ENCODE assay signal across 20 cellular contexts in the genomic region with DNA sequence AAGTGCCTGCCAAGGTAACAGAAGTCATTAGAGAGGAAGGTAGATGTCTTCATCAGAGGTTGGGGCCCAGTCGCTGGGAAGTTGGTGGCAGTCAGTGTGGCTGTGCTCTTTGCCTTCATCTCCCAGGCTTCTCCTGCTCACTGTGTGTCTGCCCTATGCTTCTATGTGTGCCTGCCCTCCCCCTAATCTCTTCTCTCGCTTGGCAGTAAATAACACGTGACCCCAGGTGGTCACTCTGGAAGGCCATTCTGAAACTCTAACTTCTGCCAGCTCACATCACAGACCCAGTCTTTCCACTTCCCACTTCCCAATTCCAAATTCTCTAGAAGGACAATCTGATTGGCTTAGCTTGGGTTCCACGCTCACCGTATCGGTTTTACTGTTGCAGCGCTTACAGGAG. TPM values are rescaled to one million over a fixed set of nuclear protein-coding genes. Genes with fewer than 3 reads are reported as not detected.
DNase-seq lines count a peak whose midpoint lies in the region; ATAC-seq and TF ChIP-seq lines count a peak whose summit lies in the region.
"Had no signal": no experiment of that assay in that cellular context is flagged by ENCODE, and none has a peak within 500 bp of the region (broad histone marks: within the 10 kb centered on the region; RNA-seq: fewer than 3 reads in every experiment).

No MANE protein-coding gene starts in this region.

- BruUV-seq in A673 (replicated peaks; lab: Mats Ljungman, UMichigan), result no TSS peak

- H3K36me3 Mint-ChIP-seq in neural progenitor cell, result peaks cover 18% of the 10 kb centered on the region
- peaks cover 3% of the 10 kb centered on the region for H3K36me3 Mint-ChIP-seq in chondrocyte (ENCODE audit: low read depth)

- ATAC-seq in right cardiac atrium, result no peak
- ATAC-seq: GM12878, HepG2 had no signal

- DNase-seq in cardiac muscle cell (ENCODE audit: low read depth in 1 of 2, low spot score in 1 of 2) (no peak), right cardiac atrium (no peak), islet precursor cell (peak; percentile 38), neural progenitor cell (ENCODE audit: low spot score) (no peak), A673 (ENCODE audit: low spot score) (no peak), chondrocyte (ENCODE audit: low spot score) (no peak), cerebellar cortex (ENCODE audit: low spot score) (no peak)
- DNase-seq: 8988T; CD8-positive, alpha-beta memory T cell; COR-L47; DMS 273 treated with DMSO at 0.1 percent for 48 hours; DMS53; DND-41; EL; GM23248 had no signal

- H3K27me3 ChIP-seq in cardiac muscle cell, result no peaks in the 10 kb centered on the region
- no peaks in the 10 kb centered on the region for H3K27me3 ChIP-seq in right cardiac atrium (ENCODE audit: control insufficient read depth, insufficient read depth)
- H3K27me3 ChIP-seq in neural progenitor cell, result no peaks in the 10 kb centered on the region
- no peaks in the 10 kb centered on the region for H3K27me3 ChIP-seq in A673 (replicated peaks; ENCODE audit: insufficient read depth, low read depth, low read length, poor library complexity)
- H3K27me3 ChIP-seq: BLaER1 treated with 17β-estradiol and CSF1 and Interleukin-3, amounts not matched to agents 10 nM and 100 nM had no signal

- peaks cover 4% of the 10 kb centered on the region for H3K27me3 Mint-ChIP-seq in neural progenitor cell (ENCODE audit: insufficient read depth, low read depth)
- no peaks in the 10 kb centered on the region for H3K27me3 Mint-ChIP-seq in chondrocyte (ENCODE audit: low read depth)
- H3K27me3 Mint-ChIP-seq: B cell; CD8-positive, alpha-beta memory T cell had no signal

- no peaks in the 10 kb centered on the region for H3K9me3 Mint-ChIP-seq in neural progenitor cell
- H3K9me3 Mint-ChIP-seq in chondrocyte (ENCODE audit: low read depth), result no peaks in the 10 kb centered on the region
- H3K9me3 Mint-ChIP-seq: CD8-positive, alpha-beta memory T cell had no signal

- peak overlapping the region; percentile 50 for H3K27ac ChIP-seq in cardiac muscle cell
- no peak overlapping the region for H3K27ac ChIP-seq in right cardiac atrium (ENCODE audit: low read length)
- no peak overlapping the region for H3K27ac ChIP-seq in neural progenitor cell
- no peak overlapping the region for H3K27ac ChIP-seq in A673 (ENCODE audit: low read depth, low read length, poor library complexity, severe bottlenecking)
- H3K27ac ChIP-seq: BLaER1 treated with 17β-estradiol and CSF1 and Interleukin-3, amounts not matched to agents 10 nM and 100 nM; GM23248 had no signal

- 80% methylated on average over 7 of the region's 7 CpGs for WGBS in right cardiac atrium

- H3K4me1 ChIP-seq in cardiac muscle cell (ENCODE audit: low read depth) (peaks cover 35% of the 10 kb centered on the region), right cardiac atrium (ENCODE audit: control insufficient read depth, insufficient read depth, low read length) (peaks cover 14% of the 10 kb centered on the region), neural progenitor cell (peaks cover 10% of the 10 kb centered on the region), A673 (ENCODE audit: insufficient read depth, low read length, poor library complexity, severe bottlenecking) (peaks cover 13% of the 10 kb centered on the region)
- H3K4me1 ChIP-seq: HAP-1 had no signal

- peak overlapping the region; percentile 12 for H3K4me2 ChIP-seq in neural progenitor cell
- H3K4me2 ChIP-seq: BLaER1 treated with 17β-estradiol and CSF1 and Interleukin-3, amounts not matched to agents 10 nM and 100 nM had no signal

- H3F3A ChIP-seq in neural progenitor cell (ENCODE audit: low read depth), result peaks cover 11% of the 10 kb centered on the region

- H4K20me1 ChIP-seq in neural progenitor cell (ENCODE audit: low read depth), result peaks cover 100% of the 10 kb centered on the region

- no peak overlapping the region for H3K9ac ChIP-seq in neural progenitor cell
- H3K9ac ChIP-seq: GM23248 had no signal

- TF ChIP-seq CTCF in cardiac muscle cell (IDR thresholded peaks at IDR 0.05; ENCODE audit: low read depth, low read length) (no peak), neural progenitor cell (IDR thresholded peaks at IDR 0.05) (no peak), A673 (conservative IDR thresholded peaks at IDR 0.05; ENCODE audit: low read depth, low read length) (no peak), chondrocyte (IDR thresholded peaks at IDR 0.05) (no peak)

- H3K4me1 Mint-ChIP-seq in neural progenitor cell (peaks cover 33% of the 10 kb centered on the region), chondrocyte (ENCODE audit: low read depth) (peaks cover 29% of the 10 kb centered on the region)

- H2AFZ ChIP-seq in neural progenitor cell (replicated peaks), result no peak overlapping the region
- H2AFZ ChIP-seq: GM23248 had no signal

- H3K27ac Mint-ChIP-seq in neural progenitor cell, result no peak overlapping the region
- no peak overlapping the region for H3K27ac Mint-ChIP-seq in chondrocyte (ENCODE audit: unreplicated experiment)
- H3K27ac Mint-ChIP-seq: B cell had no signal

- H3K4me3 Mint-ChIP-seq in neural progenitor cell (no peak overlapping the region), chondrocyte (ENCODE audit: unreplicated experiment) (no peak overlapping the region)
- H3K4me3 Mint-ChIP-seq: B cell; CD8-positive, alpha-beta memory T cell had no signal

- no peak overlapping the region for H3K4me3 ChIP-seq in cardiac muscle cell
- H3K4me3 ChIP-seq in right cardiac atrium (ENCODE audit: low read length), result no peak overlapping the region
- no peak overlapping the region for H3K4me3 ChIP-seq in neural progenitor cell
- no peak overlapping the region for H3K4me3 ChIP-seq in A673 (ENCODE audit: low read depth, low read length, poor library complexity, severe bottlenecking)
- H3K4me3 ChIP-seq: BLaER1 treated with 17β-estradiol and CSF1 and Interleukin-3, amounts not matched to agents 10 nM and 100 nM; GM12878; GM23248; HAP-1 had no signal

- intact Hi-C loops in right cardiac atrium (cut with DNase I) (loop anchor here (5.0 to 10.0 kb wide), 2 partner anchors 75 to 77 kb away; no protein-coding TSS in a partner anchor), A673 (cut with micrococcal nuclease; ENCODE audit: unreplicated experiment) (no loop called here)

- peaks cover 95% of the 10 kb centered on the region for H3K79me2 ChIP-seq in neural progenitor cell (ENCODE audit: low read depth)

- POLR2A ChIA-PET in A673 (lab: Charles Lee; ENCODE audit: low non-redundant PET), result no interaction called here

- H3K9me3 ChIP-seq in cardiac muscle cell (ENCODE audit: low read depth) (no peaks in the 10 kb centered on the region), right cardiac atrium (ENCODE audit: control insufficient read depth, low read length) (no peaks in the 10 kb centered on the region), neural progenitor cell (ENCODE audit: low read depth) (no peaks in the 10 kb centered on the region), A673 (ENCODE audit: low read depth, low read length, poor library complexity, severe bottlenecking) (no peaks in the 10 kb centered on the region)
- H3K9me3 ChIP-seq: BLaER1 treated with 17β-estradiol and CSF1 and Interleukin-3, amounts not matched to agents 10 nM and 100 nM; HAP-1 had no signal

- CTCF ChIA-PET in A673 (lab: Charles Lee), result no interaction called here

- H3K36me3 ChIP-seq in cardiac muscle cell, result peaks cover 9% of the 10 kb centered on the region
- no peaks in the 10 kb centered on the region for H3K36me3 ChIP-seq in neural progenitor cell
- H3K36me3 ChIP-seq in A673 (ENCODE audit: insufficient read depth, low read length, poor library complexity, severe bottlenecking), result peaks cover 11% of the 10 kb centered on the region

RNA-seq across cellular contexts. Expression of a gene that starts 9.3 kb away (rescaled TPM):
- 78.9 and 115 TPM in 2 replicates for total RNA-seq in cardiac muscle cell
- polyA plus RNA-seq in cardiac muscle cell, result 40.5 and 43.4 TPM in 2 replicates
- 10 to 100 TPM; 73.6 to 80.6 (median 77.0) TPM for total RNA-seq in right cardiac atrium
- polyA plus RNA-seq in right cardiac atrium, result 50.2 TPM
- 133 and 172 TPM in 2 replicates for total RNA-seq in neural progenitor cell (ENCODE audit: low replicate concordance)
- total RNA-seq in A673 (2021), result 135 and 144 TPM in 2 replicates
- total RNA-seq in chondrocyte, result 86.7 to 99.8 TPM (median 88.0 TPM) in 3 replicates

RNA-seq across cellular contexts. Expression of a gene that starts 9.6 kb away (rescaled TPM):
- total RNA-seq in cardiac muscle cell, result 39.0 and 49.3 TPM in 2 replicates
- polyA plus RNA-seq in cardiac muscle cell, result 67.0 and 88.7 TPM in 2 replicates
- total RNA-seq in right cardiac atrium, result 10 to 100 TPM; 47.5 to 64.4 (median 52.4) TPM
- 80.0 TPM for polyA plus RNA-seq in right cardiac atrium
- 4.8 and 10.5 TPM in 2 replicates for total RNA-seq in neural progenitor cell (ENCODE audit: low replicate concordance)
- total RNA-seq in A673 (2021), result 28.7 and 37.5 TPM in 2 replicates
- total RNA-seq in chondrocyte, result 63.0 to 74.7 TPM (median 68.8 TPM) in 3 replicates
